19 cellular contexts compared by ENCODE assay signal in genomic region chr13:44412341-44412935, GRCh38. TPM values are rescaled to one million over a fixed set of nuclear protein-coding genes. Genes with fewer than 3 reads are reported as not detected.
DNase-seq lines count a peak whose midpoint lies in the region; ATAC-seq and TF ChIP-seq lines count a peak whose summit lies in the region.
"Had no signal": no experiment of that assay in that cellular context is flagged by ENCODE, and none has a peak within 500 bp of the region (broad histone marks: within the 10 kb centered on the region; RNA-seq: fewer than 3 reads in every experiment).

No MANE protein-coding gene starts in this region.

- DNase-seq in left cardiac atrium (no peak), Right ventricle myocardium superior (no peak), HFFc6 (no peak), NAMALWA (ENCODE audit: low spot score) (no peak), SW 1271 (lab: John Stamatoyannopoulos, UW) (no peak)
- no peak for DNase-seq in central memory CD8-positive, alpha-beta T cell (ENCODE audit: low spot score in 2 of 2)
- no peak for DNase-seq in stimulated activated naive B cell treated with anti-CD40 and anti-IgM and Interleukin-4, amounts not matched to agents 10 μg/mL and 1 μg/mL and 100 μg/mL, for 72 hours
- DNase-seq: CD8-positive, alpha-beta memory T cell; GDM1; HCEC 1CT; NCI-H1417 treated with DMSO at 0.1 percent for 48 hours; NCI-H1930; NCI-H2171; NCI-H446 treated with DMSO at 0.1 percent for 48 hours; NCI-H774; PC-3 had no signal

- peak; percentile 36 to 43 for ATAC-seq in left cardiac atrium
- no peak for ATAC-seq in Right ventricle myocardium superior (ENCODE audit: poor library complexity)
- ATAC-seq in central memory CD8-positive, alpha-beta T cell (replicated peaks; ENCODE audit: extremely low read depth, poor library complexity, severe bottlenecking) = no peak
- ATAC-seq in stimulated activated naive B cell treated with anti-CD40 and anti-IgM and Interleukin-4, amounts not matched to agents 10 μg/mL and 1 μg/mL and 100 μg/mL, for 72 hours (replicated peaks) = no peak
- ATAC-seq: A549, GM12878, PC-3 had no signal

- no peak for TF ChIP-seq CTCF in nephron (IDR thresholded peaks at IDR 0.05; ENCODE audit: unreplicated experiment in 3 of 3)
- TF ChIP-seq CTCF in HFFc6 (IDR thresholded peaks at IDR 0.05) = no peak

- no peaks in the 10 kb centered on the region for H3K4me1 Mint-ChIP-seq in central memory CD8-positive, alpha-beta T cell
- H3K4me1 Mint-ChIP-seq in nephron (peaks cover 22% of the 10 kb centered on the region), HFFc6 (ENCODE audit: low read depth) (peaks cover 6% of the 10 kb centered on the region; the same call in 1 of the 2 replicates)
- peaks cover 13 to 15% of the 10 kb centered on the region in 2 donors for H3K4me1 Mint-ChIP-seq in stimulated activated naive B cell treated with anti-CD40 and anti-IgM and Interleukin-4, amounts not matched to agents 10 μg/mL and 1 μg/mL and 100 μg/mL, for 72 hours
- H3K4me1 Mint-ChIP-seq: CD8-positive, alpha-beta memory T cell had no signal

- peak overlapping the region; percentile 68 for H3K27ac Mint-ChIP-seq in central memory CD8-positive, alpha-beta T cell (ENCODE audit: low read depth)
- H3K27ac Mint-ChIP-seq in nephron = peak overlapping the region; percentile 16 to 61 (median 51)
- peak overlapping the region; percentile 1 for H3K27ac Mint-ChIP-seq in stimulated activated naive B cell treated with anti-CD40 and anti-IgM and Interleukin-4, amounts not matched to agents 10 μg/mL and 1 μg/mL and 100 μg/mL, for 72 hours
- H3K27ac Mint-ChIP-seq in HFFc6 = no peak overlapping the region
- H3K27ac Mint-ChIP-seq: CD8-positive, alpha-beta memory T cell had no signal

- peaks cover 1% of the 10 kb centered on the region for H3K36me3 Mint-ChIP-seq in central memory CD8-positive, alpha-beta T cell (ENCODE audit: insufficient read depth)
- H3K36me3 Mint-ChIP-seq in nephron (ENCODE audit: low read depth) (no peaks in the 10 kb centered on the region), HFFc6 (ENCODE audit: low read depth) (no peaks in the 10 kb centered on the region)
- no peaks in the 10 kb centered on the region for H3K36me3 Mint-ChIP-seq in stimulated activated naive B cell treated with anti-CD40 and anti-IgM and Interleukin-4, amounts not matched to agents 10 μg/mL and 1 μg/mL and 100 μg/mL, for 72 hours
- H3K36me3 Mint-ChIP-seq: CD8-positive, alpha-beta memory T cell had no signal

- no peak overlapping the region for H3K4me3 Mint-ChIP-seq in central memory CD8-positive, alpha-beta T cell
- no peak overlapping the region for H3K4me3 Mint-ChIP-seq in nephron
- H3K4me3 Mint-ChIP-seq in stimulated activated naive B cell treated with anti-CD40 and anti-IgM and Interleukin-4, amounts not matched to agents 10 μg/mL and 1 μg/mL and 100 μg/mL, for 72 hours = no peak overlapping the region
- H3K4me3 Mint-ChIP-seq in HFFc6 = no peak overlapping the region
- H3K4me3 Mint-ChIP-seq: CD8-positive, alpha-beta memory T cell had no signal

- H3K9me3 Mint-ChIP-seq in central memory CD8-positive, alpha-beta T cell = no peaks in the 10 kb centered on the region
- H3K9me3 Mint-ChIP-seq in nephron (no peaks in the 10 kb centered on the region), HFFc6 (no peaks in the 10 kb centered on the region)
- H3K9me3 Mint-ChIP-seq in stimulated activated naive B cell treated with anti-CD40 and anti-IgM and Interleukin-4, amounts not matched to agents 10 μg/mL and 1 μg/mL and 100 μg/mL, for 72 hours = peaks cover 0 to 4% of the 10 kb centered on the region in 2 donors
- H3K9me3 Mint-ChIP-seq: CD8-positive, alpha-beta memory T cell had no signal

- H3K27me3 Mint-ChIP-seq in central memory CD8-positive, alpha-beta T cell = peaks cover 29% of the 10 kb centered on the region
- H3K27me3 Mint-ChIP-seq in nephron (ENCODE audit: low read depth) (peaks cover 17% of the 10 kb centered on the region), HFFc6 (ENCODE audit: insufficient read depth) (peaks cover 42% of the 10 kb centered on the region)
- peaks cover 12 to 18% of the 10 kb centered on the region in 2 donors for H3K27me3 Mint-ChIP-seq in stimulated activated naive B cell treated with anti-CD40 and anti-IgM and Interleukin-4, amounts not matched to agents 10 μg/mL and 1 μg/mL and 100 μg/mL, for 72 hours

- intact Hi-C loops in left cardiac atrium (cut with DNase I) = no loop called here
- intact Hi-C loops in Right ventricle myocardium superior (cut with DNase I) = no loop called here

RNA-seq across cellular contexts. Expression of gene SERP2, which starts 38.8 kb away (rescaled TPM):
- 10 to 100 TPM; 12.9 to 14.6 TPM for total RNA-seq in left cardiac atrium
- total RNA-seq in Right ventricle myocardium superior = 12.4 TPM
- total RNA-seq in HFFc6 (2021; fragmentation: NEBNext Ultra II Directional; extraction: Animal tissue kit (Norgen Biotek cat#: 25700)) = 1 to 10 TPM; 1.4 to 2.5 (median 2.1) TPM
- total RNA-seq: GM12878 had no signal

Comparison
In these comparisons a context has a peak if more than half of its experiments do, and no peak if none do; other contexts are left out.
1. ATAC-seq: peak in left cardiac atrium (2 of 2); none in Right ventricle myocardium superior (single experiment), central memory CD8-positive, alpha-beta T cell (single experiment) and stimulated activated naive B cell treated with anti-CD40 and anti-IgM and Interleukin-4, amounts not matched to agents 10 μg/mL and 1 μg/mL and 100 μg/mL, for 72 hours (0 of 2).